ENCODE assay signal across 19 cellular contexts in genomic region chr2:206202446-206202845, GRCh38. TPM values are rescaled to one million over a fixed set of nuclear protein-coding genes. Genes with fewer than 3 reads are reported as not detected.
DNase-seq lines count a peak whose midpoint lies in the region; ATAC-seq, FAIRE-seq and TF ChIP-seq lines count a peak whose summit lies in the region.
"Had no signal": no experiment of that assay in that cellular context is flagged by ENCODE, and none has a peak within 500 bp of the region (broad histone marks: within the 10 kb centered on the region; RNA-seq: fewer than 3 reads in every experiment).

No MANE protein-coding gene starts in this region.

- no peak overlapping the region for H3K56ac ChIP-seq in H1 (replicated peaks; ENCODE audit: insufficient read length, low read depth, low read length)

- H2AFZ ChIP-seq in PC-9 (no peak overlapping the region), H1 (ENCODE audit: low read length) (no peak overlapping the region), neuronal stem cell (ENCODE audit: low read length) (no peak overlapping the region)
- H2AFZ ChIP-seq: GM23248 had no signal

- no peaks in the 10 kb centered on the region for H3K79me1 ChIP-seq in H1 (ENCODE audit: low read depth, low read length)
- no peaks in the 10 kb centered on the region for H3K79me1 ChIP-seq in neuronal stem cell (ENCODE audit: low read depth, low read length)

- H2AK5ac ChIP-seq in H1 (ENCODE audit: low read depth, low read length) (no peak overlapping the region; the same call in 1 of the 2 replicates), neuronal stem cell (ENCODE audit: low read depth, low read length) (peak overlapping the region; percentile 13)

- no peak overlapping the region for H3K4ac ChIP-seq in H1 (replicated peaks; ENCODE audit: insufficient read length, low read depth, low read length)
- peak overlapping the region; percentile 37 for H3K4ac ChIP-seq in neuronal stem cell (ENCODE audit: low read length)

- no peaks in the 10 kb centered on the region for H3K27me3 ChIP-seq in H7 (ENCODE audit: control insufficient read depth, insufficient read depth, low read length)
- H3K27me3 ChIP-seq in PC-9 (ENCODE audit: insufficient read depth, low read depth) = no peaks in the 10 kb centered on the region
- H3K27me3 ChIP-seq in H1 (replicated peaks in 1 of 4; ENCODE audit: control insufficient read depth in 3 of 4, extremely low read depth in 1 of 4, insufficient read depth in 3 of 4, low read length in 3 of 4) = no peaks in the 10 kb centered on the region
- no peaks in the 10 kb centered on the region for H3K27me3 ChIP-seq in neuronal stem cell (ENCODE audit: control insufficient read depth in 3 of 3, insufficient read depth in 3 of 3, low read depth in 1 of 3, low read length in 3 of 3)

- no peak for TF ChIP-seq EP300 in H1 (IDR thresholded peaks at IDR 0.05; ENCODE audit: borderline replicate concordance in 1 of 2, low read depth in 2 of 2, low read length in 2 of 2)

- peak overlapping the region; percentile 92 for H3K27ac ChIP-seq in PC-9
- H3K27ac ChIP-seq in H1 (ENCODE audit: low read depth, low read length) = no peak overlapping the region
- no peak overlapping the region for H3K27ac ChIP-seq in neuronal stem cell (replicated peaks; ENCODE audit: low read length)
- H3K27ac ChIP-seq: C4-2B, GM23248 had no signal

- H3K79me2 ChIP-seq in PC-9 (ENCODE audit: low read depth) (no peaks in the 10 kb centered on the region), H1 (ENCODE audit: control insufficient read depth in 1 of 2, insufficient read depth in 2 of 2, low read length in 2 of 2) (no peaks in the 10 kb centered on the region)

- ATAC-seq in HG03439 (IDR thresholded peaks at IDR 0.05; ENCODE audit: unreplicated experiment) = no peak
- no peak for ATAC-seq in GM19035 (IDR thresholded peaks at IDR 0.05; ENCODE audit: unreplicated experiment)

- H4K91ac ChIP-seq in H1 (replicated peaks; ENCODE audit: insufficient read length, low read length) (no peak overlapping the region), neuronal stem cell (ENCODE audit: low read depth, low read length, poor library complexity) (no peak overlapping the region)

- CTCF ChIA-PET in PC-9 (lab: Charles Lee) (no interaction called here), H1 (lab: Charles Lee; ENCODE audit: partially characterized antibody) (interaction anchor here (1.2 to 1.3 kb wide), 2 partner anchors 30 to 38 kb away, joined by 3 read pairs; no protein-coding TSS in a partner anchor)

- H2BK20ac ChIP-seq in H1 (ENCODE audit: low read length) = no peak overlapping the region

- H2BK15ac ChIP-seq in H1 (ENCODE audit: low read length) (peak overlapping the region; percentile 19; the same call in 1 of the 2 replicates), neuronal stem cell (ENCODE audit: low read length) (peak overlapping the region; percentile 58)

- H3K23me2 ChIP-seq in H1 (ENCODE audit: low read depth, low read length) = no peaks in the 10 kb centered on the region

- FAIRE-seq in H1 (lab: Jason Lieb, UNC) = no peak
- FAIRE-seq: A204.1, G401.6, GM12891, H54 had no signal

- no peak overlapping the region for H3K9ac ChIP-seq in H1 (replicated peaks in 1 of 4; ENCODE audit: extremely low read depth in 1 of 4, low read depth in 3 of 4, low read length in 3 of 4)
- peak overlapping the region; percentile 44 for H3K9ac ChIP-seq in neuronal stem cell (ENCODE audit: low read depth, low read length, poor library complexity)
- H3K9ac ChIP-seq: GM23248 had no signal

- in situ Hi-C loops in ACHN (cut with HindIII; ENCODE audit: low pct_ligation_motif_present, low pct_unique_long_range_greater_than_20kb, low sequenced_read_pairs) = no loop called here

- TF ChIP-seq RAD21 in H1 (IDR thresholded peaks at IDR 0.05 in 1 of 2, conservative IDR thresholded peaks at IDR 0.05 in 1 of 2; ENCODE audit: low read depth in 2 of 2, low read length in 2 of 2) = no peak

- no peak overlapping the region for H3K23ac ChIP-seq in H1 (ENCODE audit: insufficient read length)
- H3K23ac ChIP-seq in neuronal stem cell (ENCODE audit: low read depth, low read length, poor library complexity) = no peak overlapping the region

- H2BK5ac ChIP-seq in H1 (ENCODE audit: low read depth, low read length) (no peak overlapping the region), neuronal stem cell (ENCODE audit: low read length) (no peak overlapping the region)

- H3K18ac ChIP-seq in H1 (ENCODE audit: extremely low read depth, low read length) = no peak overlapping the region; the same call in 1 of the 2 replicates
- H3K18ac ChIP-seq in neuronal stem cell (ENCODE audit: low read length) = no peak overlapping the region

- H3K4me3 ChIP-seq in H7 (ENCODE audit: insufficient read depth, low read depth, low read length) (no peak overlapping the region), PC-9 (no peak overlapping the region), H1 (ENCODE audit: extremely low read depth in 1 of 4, insufficient read depth in 2 of 4, low read depth in 3 of 4, low read length in 4 of 4) (no peak overlapping the region), neuronal stem cell (ENCODE audit: low read length in 2 of 2) (no peak overlapping the region)
- H3K4me3 ChIP-seq: GM23248 had no signal

- WGBS in H1 (ENCODE audit: extremely low coverage in 1 of 2, insufficient coverage in 1 of 2, insufficient read length in 1 of 2, insufficient replicate concordance in 2 of 2, low coverage in 1 of 2, low lambda C conversion rate in 2 of 2, missing lambda C conversion rate in 1 of 2), 2 experiments = 93% methylated on average over 16 of the region's 16 CpGs; no CpG with 5 or more reads in 1 of the 2 experiments
- WGBS in neuronal stem cell (ENCODE audit: extremely low coverage in 2 of 2, insufficient read length in 2 of 2, insufficient replicate concordance in 1 of 2), 2 donors = no CpG with 5 or more reads among the region's 16 CpGs

- no peak overlapping the region for H2BK120ac ChIP-seq in H1 (replicated peaks; ENCODE audit: low read depth, low read length)
- no peak overlapping the region for H2BK120ac ChIP-seq in neuronal stem cell (ENCODE audit: low read depth, low read length)

- no peaks in the 10 kb centered on the region for H3K9me2 ChIP-seq in PC-9 (ENCODE audit: insufficient read depth)

- H3K14ac ChIP-seq in H1 (ENCODE audit: insufficient read length) (no peak overlapping the region), neuronal stem cell (ENCODE audit: low read length) (no peak overlapping the region)

- intact Hi-C loops in PC-9 (cut with micrococcal nuclease; ENCODE audit: unreplicated experiment) = no loop called here

- no peaks in the 10 kb centered on the region for H4K20me1 ChIP-seq in PC-9 (ENCODE audit: insufficient read depth)
- H4K20me1 ChIP-seq in H1 (replicated peaks in 1 of 2; ENCODE audit: control insufficient read depth in 1 of 2, insufficient read depth in 2 of 2, low read length in 2 of 2) = no peaks in the 10 kb centered on the region

- peak overlapping the region; percentile 27; the same call in 1 of the 2 replicates for H2BK12ac ChIP-seq in H1 (ENCODE audit: low read depth, low read length)
- no peak overlapping the region for H2BK12ac ChIP-seq in neuronal stem cell (ENCODE audit: low read length)

- POLR2A ChIA-PET in PC-9 (lab: Charles Lee; ENCODE audit: unreplicated experiment) (no interaction called here), H1 (lab: Charles Lee; ENCODE audit: partially characterized antibody) (interaction anchor here (0.7 to 1.3 kb wide), 2 partner anchors 10 to 16 kb away, joined by 3 read pairs; no protein-coding TSS in a partner anchor)

- H4K5ac ChIP-seq in H1 (ENCODE audit: insufficient read length, low read depth, low read length) = no peak overlapping the region

- no peak for TF ChIP-seq CTCF in PC-9 (conservative IDR thresholded peaks at IDR 0.05)
- TF ChIP-seq CTCF in H1 (IDR thresholded peaks at IDR 0.05; ENCODE audit: control extremely low read depth in 1 of 3, insufficient read depth in 1 of 3, low read depth in 1 of 3, low read length in 3 of 3) = no peak

- TF ChIP-seq POLR2A in H1 (IDR thresholded peaks at IDR 0.05; ENCODE audit: control extremely low read depth in 1 of 2, low read depth in 2 of 2, low read length in 2 of 2) = no peak

- H3K4me1 ChIP-seq in PC-9 (replicated peaks; ENCODE audit: insufficient read depth) = peaks cover 46% of the 10 kb centered on the region
- no peaks in the 10 kb centered on the region; a peak in 1 of 7 replicates for H3K4me1 ChIP-seq in H1 (replicated peaks in 1 of 4; ENCODE audit: control insufficient read depth in 3 of 4, insufficient read depth in 4 of 4, low read length in 3 of 4)
- H3K4me1 ChIP-seq in neuronal stem cell (ENCODE audit: control insufficient read depth in 2 of 2, insufficient read depth in 1 of 2, low read depth in 1 of 2, low read length in 2 of 2) = no peaks in the 10 kb centered on the region

- peaks cover 24% of the 10 kb centered on the region; the same call in 1 of the 2 replicates for H3F3A ChIP-seq in PC-9 (ENCODE audit: insufficient read depth, low read depth)

- H3K4me2 ChIP-seq in PC-9 (peak overlapping the region; percentile 73), H1 (ENCODE audit: insufficient read depth in 1 of 2, low read depth in 2 of 2, low read length in 2 of 2) (no peak overlapping the region), neuronal stem cell (ENCODE audit: insufficient read depth, low read length, poor library complexity, severe bottlenecking) (no peak overlapping the region)

- peak; percentile 24 for DNase-seq in H7
- DNase-seq in PC-9 = no peak
- DNase-seq in H1 (ENCODE audit: low read depth in 1 of 2, low spot score in 2 of 2) = no peak
- DNase-seq in neuronal stem cell (ENCODE audit: low spot score) = no peak
- no peak for DNase-seq in ACHN
- no peak for DNase-seq in NCI-H2171 treated with DMSO at 0.1 percent for 48 hours (lab: John Stamatoyannopoulos, UW)
- DNase-seq: AML-193; CD4-positive, alpha-beta T cell; DMS153; DND-41; EL; GM23248 had no signal

- H3K36me3 ChIP-seq in H7 (replicated peaks; ENCODE audit: control insufficient read depth, insufficient read depth, low read length) = no peaks in the 10 kb centered on the region
- H3K36me3 ChIP-seq in PC-9 (ENCODE audit: low read depth) = no peaks in the 10 kb centered on the region
- H3K36me3 ChIP-seq in H1 (ENCODE audit: control insufficient read depth in 2 of 4, insufficient read depth in 4 of 4, low read length in 3 of 4) = no peaks in the 10 kb centered on the region
- no peaks in the 10 kb centered on the region for H3K36me3 ChIP-seq in neuronal stem cell (replicated peaks in 1 of 2; ENCODE audit: control insufficient read depth in 2 of 2, insufficient read depth in 2 of 2, low read length in 2 of 2)

- no TSS peak for BruUV-seq in PC-9 (replicated peaks; lab: Mats Ljungman, UMichigan)

- no peaks in the 10 kb centered on the region for H3K9me3 ChIP-seq in PC-9 (ENCODE audit: insufficient read depth, low read depth)
- H3K9me3 ChIP-seq in H1 (ENCODE audit: insufficient read depth in 2 of 2, low read depth in 1 of 2, low read length in 1 of 2) = no peaks in the 10 kb centered on the region
- peaks cover 0 to 3% of the 10 kb centered on the region in 2 donors for H3K9me3 ChIP-seq in neuronal stem cell (replicated peaks in 1 of 2; ENCODE audit: control insufficient read depth in 2 of 2, insufficient read depth in 1 of 2, low read depth in 1 of 2, low read length in 2 of 2)

- no peak overlapping the region for H4K8ac ChIP-seq in H1 (ENCODE audit: extremely low read depth, insufficient read depth, low read length)
- H4K8ac ChIP-seq in neuronal stem cell (ENCODE audit: low read depth, low read length) = peak overlapping the region; percentile 43

RNA-seq across cellular contexts. Expression of gene EEF1B2, which starts 42.8 kb away (rescaled TPM):
- total RNA-seq in H7 (2014; rRNA removed; shearing (Covaris generic)) = 503 and 686 TPM in 2 replicates
- 328 and 367 TPM in 2 replicates for total RNA-seq in PC-9 (2021)
- total RNA-seq in H1 (2021; fragmentation: NEBNext Ultra II Directional; extraction: Animal tissue kit (Norgen Biotek cat#: 25700)) = 675 and 679 TPM in 2 replicates
- polyA plus RNA-seq in H1 (2011; rRNA removed) = 381 and 504 TPM in 2 replicates
- polyA plus RNA-seq in H1 (2011; cell fraction: cytosol; rRNA removed) = 747 TPM
- polyA plus RNA-seq in H1 (2011; cell fraction: nucleus; rRNA removed) = 321 TPM
- 803 to 979 TPM (median 851 TPM) in 4 replicates for polyA plus RNA-seq in H1 (2012, experiment 1 of 2)
- 655 TPM for polyA plus RNA-seq in H1 (2012, experiment 2 of 2)
- polyA plus RNA-seq in H1 (2013, experiment 1 of 2) = 829 TPM
- polyA plus RNA-seq in H1 (2013, experiment 2 of 2) = 776 TPM
- 373 TPM in 2 replicates for polyA minus RNA-seq in H1 (2011; rRNA and poly(A)+ RNA removed)
- polyA minus RNA-seq in H1 (2011; cell fraction: cytosol; rRNA and poly(A)+ RNA removed) = 289 TPM
- 448 TPM for polyA minus RNA-seq in H1 (2011; cell fraction: nucleus; rRNA and poly(A)+ RNA removed)
- polyA plus RNA-seq in neuronal stem cell (2013, experiment 1 of 2) = 875 TPM
- polyA plus RNA-seq in neuronal stem cell (2013, experiment 2 of 2) = 863 TPM

RNA-seq across cellular contexts. Expression of gene NDUFS1, which starts 43.2 kb away (rescaled TPM):
- total RNA-seq in H7 (2014; rRNA removed; shearing (Covaris generic)) = 93.7 and 115 TPM in 2 replicates
- total RNA-seq in PC-9 (2021) = 60.7 and 68.9 TPM in 2 replicates
- 95.9 and 97.0 TPM in 2 replicates for total RNA-seq in H1 (2021; fragmentation: NEBNext Ultra II Directional; extraction: Animal tissue kit (Norgen Biotek cat#: 25700))
- polyA plus RNA-seq in H1 (2011; rRNA removed) = 28.2 and 42.1 TPM in 2 replicates
- 73.2 TPM for polyA plus RNA-seq in H1 (2011; cell fraction: cytosol; rRNA removed)
- 32.3 TPM for polyA plus RNA-seq in H1 (2011; cell fraction: nucleus; rRNA removed)
- 57.7 to 82.4 TPM (median 70.6 TPM) in 4 replicates for polyA plus RNA-seq in H1 (2012, experiment 1 of 2)
- polyA plus RNA-seq in H1 (2012, experiment 2 of 2) = 7.3 TPM
- polyA plus RNA-seq in H1 (2013, experiment 1 of 2) = 31.2 TPM
- 29.8 TPM for polyA plus RNA-seq in H1 (2013, experiment 2 of 2)
- polyA minus RNA-seq in H1 (2011; rRNA and poly(A)+ RNA removed) = 130 and 185 TPM in 2 replicates
- 45.9 TPM for polyA minus RNA-seq in H1 (2011; cell fraction: cytosol; rRNA and poly(A)+ RNA removed)
- 54.9 TPM for polyA minus RNA-seq in H1 (2011; cell fraction: nucleus; rRNA and poly(A)+ RNA removed)
- 31.8 TPM for polyA plus RNA-seq in neuronal stem cell (2013, experiment 1 of 2)
- polyA plus RNA-seq in neuronal stem cell (2013, experiment 2 of 2) = 31.9 TPM
